In genomic region chr12:52580496-52580895, GRCh38 we compare ENCODE assay signal across 24 cellular contexts. TPM values are rescaled to one million over a fixed set of nuclear protein-coding genes. Genes with fewer than 3 reads are reported as not detected.
DNase-seq lines count a peak whose midpoint lies in the region; ATAC-seq and TF ChIP-seq lines count a peak whose summit lies in the region.
"Had no signal": no experiment of that assay in that cellular context is flagged by ENCODE, and none has a peak within 500 bp of the region (broad histone marks: within the 10 kb centered on the region; RNA-seq: fewer than 3 reads in every experiment).

No MANE protein-coding gene starts in this region.

- H3K4me3 ChIP-seq in BLaER1, result no peak overlapping the region
- H3K4me3 ChIP-seq: gastroesophageal sphincter, psoas muscle, SK-N-MC had no signal

- H3K4me2 ChIP-seq in BLaER1, result peak overlapping the region; percentile 30; the same call in 1 of the 2 replicates

- peak; percentile 16 for DNase-seq in NCI-H1436 treated with DMSO at 0.1 percent for 48 hours (lab: John Stamatoyannopoulos, UW)
- peak; percentile 57 for DNase-seq in chondrocyte (ENCODE audit: low spot score)
- DNase-seq in mesothelial cell of epicardium (ENCODE audit: low spot score in 2 of 2, unreplicated experiment in 2 of 2), result no peak
- no peak for DNase-seq in stimulated activated CD4-positive, alpha-beta T cell treated with anti-CD3 and anti-CD28 coated beads, Interleukin-4, amount 100 ng/mL, for 1 hour
- DNase-seq in middle frontal gyrus (ENCODE audit: extremely low spot score, low spot score), result no peak
- DNase-seq in AG08396 (ENCODE audit: low spot score), result no peak
- DNase-seq: activated CD4-positive, alpha-beta T cell treated with anti-CD3 and anti-CD28 coated beads, Interleukin-2, amount 10 ng/mL, durations not matched to agents 24 days and 14 days; activated naive CD4-positive, alpha-beta T cell; aorta; CD8-positive, alpha-beta T cell; HCEC 1CT; NCI-H187; psoas muscle; stimulated activated CD4-positive, alpha-beta T cell treated with anti-CD3 and anti-CD28 coated beads, Interleukin-12 subunit alpha, Interleukin-12 subunit beta, amount 100 ng/mL, for 4 hours; stimulated activated naive CD4-positive, alpha-beta T cell treated with Interleukin-2 at 50 U/mL for 16 hours had no signal

- H3K4me1 ChIP-seq in BLaER1, result peaks cover 15% of the 10 kb centered on the region
- H3K4me1 ChIP-seq: gastroesophageal sphincter, psoas muscle had no signal

- H3K4me1 Mint-ChIP-seq in chondrocyte (ENCODE audit: low read depth), result no peaks in the 10 kb centered on the region
- peaks cover 16% of the 10 kb centered on the region for H3K4me1 Mint-ChIP-seq in mesothelial cell of epicardium

- H3K27ac ChIP-seq in BLaER1, result no peak overlapping the region
- H3K27ac ChIP-seq: gastroesophageal sphincter, psoas muscle, SK-N-MC had no signal

- H3K27me3 Mint-ChIP-seq in chondrocyte (ENCODE audit: low read depth) (peaks cover 41% of the 10 kb centered on the region), mesothelial cell of epicardium (ENCODE audit: low read depth) (no peaks in the 10 kb centered on the region)

- no peaks in the 10 kb centered on the region for H4K20me1 ChIP-seq in BLaER1

- no peaks in the 10 kb centered on the region for H3K36me3 ChIP-seq in BLaER1
- H3K36me3 ChIP-seq: gastroesophageal sphincter had no signal

- ATAC-seq in HG02840 (IDR thresholded peaks at IDR 0.05; ENCODE audit: low FRiP score, unreplicated experiment), result no peak
- ATAC-seq: CD8-positive, alpha-beta T cell; gastroesophageal sphincter; psoas muscle had no signal

- H3K4me3 Mint-ChIP-seq in chondrocyte (ENCODE audit: unreplicated experiment) (no peak overlapping the region), mesothelial cell of epicardium (no peak overlapping the region)
- H3K4me3 Mint-ChIP-seq: activated CD4-positive, alpha-beta T cell treated with anti-CD3 and anti-CD28 coated beads, Interleukin-2, amount 10 ng/mL, durations not matched to agents 24 days and 14 days; CD8-positive, alpha-beta T cell; nephron had no signal

- no peak for TF ChIP-seq CTCF in chondrocyte (IDR thresholded peaks at IDR 0.05)
- no peak for TF ChIP-seq CTCF in mesothelial cell of epicardium (IDR thresholded peaks at IDR 0.05; ENCODE audit: unreplicated experiment)

- H3K9me3 Mint-ChIP-seq in chondrocyte (ENCODE audit: low read depth), result no peaks in the 10 kb centered on the region
- H3K9me3 Mint-ChIP-seq in mesothelial cell of epicardium, result no peaks in the 10 kb centered on the region
- H3K9me3 Mint-ChIP-seq: activated CD4-positive, alpha-beta T cell treated with anti-CD3 and anti-CD28 coated beads, Interleukin-2, amount 10 ng/mL, durations not matched to agents 24 days and 14 days; CD8-positive, alpha-beta T cell; nephron had no signal

- no peak overlapping the region for H3K9ac ChIP-seq in BLaER1

- H3K27me3 ChIP-seq in BLaER1, result no peaks in the 10 kb centered on the region
- H3K27me3 ChIP-seq: gastroesophageal sphincter had no signal

- no peaks in the 10 kb centered on the region for H3K9me3 ChIP-seq in BLaER1
- H3K9me3 ChIP-seq: gastroesophageal sphincter, psoas muscle had no signal

- no peak overlapping the region for H3K27ac Mint-ChIP-seq in chondrocyte (ENCODE audit: unreplicated experiment)
- peak overlapping the region; percentile 66 for H3K27ac Mint-ChIP-seq in mesothelial cell of epicardium
- H3K27ac Mint-ChIP-seq: activated CD4-positive, alpha-beta T cell treated with anti-CD3 and anti-CD28 coated beads, Interleukin-2, amount 10 ng/mL, durations not matched to agents 24 days and 14 days; CD8-positive, alpha-beta T cell had no signal

- H3K36me3 Mint-ChIP-seq in chondrocyte (ENCODE audit: low read depth) (no peaks in the 10 kb centered on the region), mesothelial cell of epicardium (no peaks in the 10 kb centered on the region)
- H3K36me3 Mint-ChIP-seq: CD8-positive, alpha-beta T cell had no signal

RNA-seq across cellular contexts. Expression of gene KRT74, which starts 6.9 kb away (rescaled TPM):
- not detected in 3 replicates for total RNA-seq in chondrocyte
- not detected in 3 replicates for total RNA-seq in mesothelial cell of epicardium
- total RNA-seq: activated CD4-positive, alpha-beta T cell treated with anti-CD3 and anti-CD28 coated beads, Interleukin-2, amount 10 ng/mL, durations not matched to agents 24 days and 14 days; aorta; CD8-positive, alpha-beta T cell; Daoy; endothelial cell of umbilical vein; gastroesophageal sphincter; liver; psoas muscle had no signal

RNA-seq across cellular contexts. Expression of gene KRT72, which starts 20.8 kb away (rescaled TPM):
- total RNA-seq in chondrocyte (not detected in 3 replicates), mesothelial cell of epicardium (not detected in 3 replicates)
- total RNA-seq: aorta, Daoy, endothelial cell of umbilical vein, gastroesophageal sphincter, liver, psoas muscle, ureter had no signal

RNA-seq across cellular contexts. Expression of gene KRT71, which starts 27.6 kb away (rescaled TPM):
- total RNA-seq in chondrocyte, result not detected in 3 replicates
- total RNA-seq in mesothelial cell of epicardium, result not detected in 3 replicates
- total RNA-seq: activated CD4-positive, alpha-beta T cell treated with anti-CD3 and anti-CD28 coated beads, Interleukin-2, amount 10 ng/mL, durations not matched to agents 24 days and 14 days; aorta; CD8-positive, alpha-beta T cell; Daoy; endothelial cell of umbilical vein; gastroesophageal sphincter; liver; psoas muscle; ureter had no signal

RNA-seq across cellular contexts. Expression of gene KRT73, which starts 37.9 kb away (rescaled TPM):
- not detected in 3 replicates for total RNA-seq in chondrocyte
- not detected in 3 replicates for total RNA-seq in mesothelial cell of epicardium
- total RNA-seq: activated CD4-positive, alpha-beta T cell treated with anti-CD3 and anti-CD28 coated beads, Interleukin-2, amount 10 ng/mL, durations not matched to agents 24 days and 14 days; aorta; Daoy; endothelial cell of umbilical vein; gastroesophageal sphincter; liver; psoas muscle; ureter had no signal

Comparison
In these comparisons a context has a peak if more than half of its experiments do, and no peak if none do; other contexts are left out.
1. DNase-seq: peak in NCI-H1436 treated with DMSO at 0.1 percent for 48 hours (single experiment) and chondrocyte (single experiment); none in mesothelial cell of epicardium (0 of 2), stimulated activated CD4-positive, alpha-beta T cell treated with anti-CD3 and anti-CD28 coated beads, Interleukin-4, amount 100 ng/mL, for 1 hour (single experiment), middle frontal gyrus (single experiment) and AG08396 (single experiment).